ENCODE assay signal across 10 cellular contexts in genomic region chr5:126508962-126509279, GRCh38.
DNase-seq lines count a peak whose midpoint lies in the region; ATAC-seq and TF ChIP-seq lines count a peak whose summit lies in the region.
"Had no signal": no experiment of that assay in that cellular context is flagged by ENCODE, and none has a peak within 500 bp of the region (broad histone marks: within the 10 kb centered on the region; RNA-seq: fewer than 3 reads in every experiment).

No MANE protein-coding gene starts in this region.

- H3K36me3 Mint-ChIP-seq in activated T-helper 1 cell treated with anti-CD3 and anti-CD28 coated beads, Interleukin-12 subunit alpha, Interleukin-12 subunit beta, Interleukin-2, Interleukin-4 antibody, amounts not matched to agents 30 ng/mL and 10 ng/mL and 1 ng/mL, durations not matched to agents 14 hours and 24 hours and 36 hours (ENCODE audit: low read depth): peaks cover 2% of the 10 kb centered on the region

- no peaks in the 10 kb centered on the region for H3K27me3 Mint-ChIP-seq in activated T-helper 1 cell treated with anti-CD3 and anti-CD28 coated beads, Interleukin-12 subunit alpha, Interleukin-12 subunit beta, Interleukin-2, Interleukin-4 antibody, amounts not matched to agents 30 ng/mL and 10 ng/mL and 1 ng/mL, durations not matched to agents 14 hours and 24 hours and 36 hours (ENCODE audit: insufficient read depth)

- DNase-seq in activated CD4-positive, CD25-positive, alpha-beta regulatory T cell (lab: John Stamatoyannopoulos, UW): no peak
- DNase-seq in activated T-helper 1 cell treated with anti-CD3 and anti-CD28 coated beads, Interleukin-12 subunit alpha, Interleukin-12 subunit beta, Interleukin-2, Interleukin-4 antibody, amounts not matched to agents 30 ng/mL and 10 ng/mL and 1 ng/mL, durations not matched to agents 14 hours and 24 hours and 36 hours (ENCODE audit: low spot score): no peak
- DNase-seq in heart right ventricle (no peak), thoracic aorta (ENCODE audit: low spot score) (no peak), foreskin keratinocyte (no peak), cerebellar nuclear complex (lab: John Stamatoyannopoulos, UW) (no peak), DMS 273 treated with DMSO at 0.1 percent for 48 hours (lab: John Stamatoyannopoulos, UW) (no peak)
- DNase-seq: activated gamma-delta T cell treated with Interleukin-2 at 50 U/mL for 16 hours, NCI-H524 had no signal

- no peaks in the 10 kb centered on the region for H3K36me3 ChIP-seq in heart right ventricle
- H3K36me3 ChIP-seq in thoracic aorta: no peaks in the 10 kb centered on the region

- H3K4me3 Mint-ChIP-seq in activated T-helper 1 cell treated with anti-CD3 and anti-CD28 coated beads, Interleukin-12 subunit alpha, Interleukin-12 subunit beta, Interleukin-2, Interleukin-4 antibody, amounts not matched to agents 30 ng/mL and 10 ng/mL and 1 ng/mL, durations not matched to agents 14 hours and 24 hours and 36 hours: peak overlapping the region; percentile 17

- TF ChIP-seq CTCF in heart right ventricle (IDR thresholded peaks at IDR 0.05) (no peak), thoracic aorta (IDR thresholded peaks at IDR 0.05) (no peak), foreskin keratinocyte (conservative IDR thresholded peaks at IDR 0.05) (no peak)

- no peaks in the 10 kb centered on the region for H3K9me3 ChIP-seq in heart right ventricle
- no peaks in the 10 kb centered on the region for H3K9me3 ChIP-seq in thoracic aorta

- intact Hi-C loops in activated T-helper 1 cell treated with anti-CD3 and anti-CD28 coated beads, Interleukin-12 subunit alpha, Interleukin-12 subunit beta, Interleukin-2, Interleukin-4 antibody, amounts not matched to agents 30 ng/mL and 10 ng/mL and 1 ng/mL, durations not matched to agents 14 hours and 24 hours and 36 hours (cut with micrococcal nuclease): loop anchor here (2.0 kb wide), 1 partner anchor 60 kb away; no protein-coding TSS in a partner anchor
- intact Hi-C loops in heart right ventricle (cut with DNase I): no loop called here

- ATAC-seq in activated CD4-positive, CD25-positive, alpha-beta regulatory T cell treated with anti-CD3 and anti-CD28 coated beads, Interleukin-2, amount 50 U/mL, for 24 hours: peak; percentile 55 to 58
- ATAC-seq in heart right ventricle (peak in 5 of 8 donors; percentile 39 to 86 (median 74)), thoracic aorta (ENCODE audit: insufficient number of reproducible peaks, low FRiP score, low read depth) (peak; percentile 75), foreskin keratinocyte (no peak)

- H3K4me3 ChIP-seq in heart right ventricle (no peak overlapping the region), thoracic aorta (no peak overlapping the region)

- H3K27me3 ChIP-seq in heart right ventricle (no peaks in the 10 kb centered on the region), thoracic aorta (replicated peaks; ENCODE audit: insufficient read depth) (no peaks in the 10 kb centered on the region), foreskin keratinocyte (no peaks in the 10 kb centered on the region)

- peaks cover 10% of the 10 kb centered on the region for H3K4me1 Mint-ChIP-seq in activated T-helper 1 cell treated with anti-CD3 and anti-CD28 coated beads, Interleukin-12 subunit alpha, Interleukin-12 subunit beta, Interleukin-2, Interleukin-4 antibody, amounts not matched to agents 30 ng/mL and 10 ng/mL and 1 ng/mL, durations not matched to agents 14 hours and 24 hours and 36 hours (ENCODE audit: low read depth)

- peaks cover 0 to 45% (median 19%) of the 10 kb centered on the region in 9 donors for H3K4me1 ChIP-seq in heart right ventricle
- H3K4me1 ChIP-seq in thoracic aorta (ENCODE audit: control insufficient read depth in 1 of 2, low read depth in 2 of 2): peaks cover 7 to 26% of the 10 kb centered on the region in 2 donors
- H3K4me1 ChIP-seq in foreskin keratinocyte: peaks cover 7% of the 10 kb centered on the region

- peak overlapping the region; percentile 61 for H3K27ac Mint-ChIP-seq in activated T-helper 1 cell treated with anti-CD3 and anti-CD28 coated beads, Interleukin-12 subunit alpha, Interleukin-12 subunit beta, Interleukin-2, Interleukin-4 antibody, amounts not matched to agents 30 ng/mL and 10 ng/mL and 1 ng/mL, durations not matched to agents 14 hours and 24 hours and 36 hours

- H3K27ac ChIP-seq in heart right ventricle (peak overlapping the region in 9 of 10 donors; percentile 13 to 83 (median 57)), thoracic aorta (peak overlapping the region in 1 of 2 donors; percentile 32), foreskin keratinocyte (no peak overlapping the region)

- no peaks in the 10 kb centered on the region for H3K9me3 Mint-ChIP-seq in activated T-helper 1 cell treated with anti-CD3 and anti-CD28 coated beads, Interleukin-12 subunit alpha, Interleukin-12 subunit beta, Interleukin-2, Interleukin-4 antibody, amounts not matched to agents 30 ng/mL and 10 ng/mL and 1 ng/mL, durations not matched to agents 14 hours and 24 hours and 36 hours
